1 cellular context compared by ENCODE assay signal in the genomic region with DNA sequence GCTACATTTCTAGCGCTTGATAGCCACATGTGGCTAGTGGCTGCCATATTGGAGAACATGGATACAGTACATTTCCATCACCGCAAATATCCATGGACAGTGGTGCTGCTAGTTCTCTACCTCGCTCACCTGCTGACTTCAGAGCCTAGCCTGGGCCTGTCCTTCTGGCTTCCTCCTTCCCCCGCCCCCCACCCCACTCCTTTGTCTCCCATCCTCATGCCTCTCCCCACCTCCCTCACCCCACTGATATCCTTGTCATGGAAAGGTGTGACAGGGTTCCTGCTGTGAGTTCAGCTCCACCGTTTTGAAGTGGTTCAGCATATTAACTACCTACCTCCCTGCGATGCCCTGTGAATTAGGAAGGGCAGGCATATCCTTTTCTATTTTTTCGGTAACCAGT.
TF ChIP-seq lines count a peak whose summit lies in the region.

No MANE protein-coding gene starts in this region.

TF ChIP-seq in H1, 55 proteins besides CTCF, POLR2A, EP300 and RAD21:
- TF ChIP-seq CHD1 (IDR thresholded peaks at IDR 0.05; ENCODE audit: low read depth, low read length): no peak
- 0 out of 2 replicates have a peak, but pooled peaks have one; percentile 33 for TF ChIP-seq MAX (IDR thresholded peaks at IDR 0.05)
- TF ChIP-seq TBP (IDR thresholded peaks at IDR 0.05; ENCODE audit: low read depth, low read length): no peak
- no peak for TF ChIP-seq HDAC6 (IDR thresholded peaks at IDR 0.05; ENCODE audit: low read depth, low read length)
- TF ChIP-seq SP2 (IDR thresholded peaks at IDR 0.05; ENCODE audit: low read length): no peak
- TF ChIP-seq SP4 (IDR thresholded peaks at IDR 0.05; ENCODE audit: low read length): no peak
- no peak for TF ChIP-seq ASH2L (IDR thresholded peaks at IDR 0.05; ENCODE audit: low read length)
TF ChIP-seq in H1: peak in this region for 1.
